ENCODE assay signal across 8 cellular contexts in genomic region chr17:46851029-46851741, GRCh38. TPM values are rescaled to one million over a fixed set of nuclear protein-coding genes. Genes with fewer than 3 reads are reported as not detected.
DNase-seq lines count a peak whose midpoint lies in the region; ATAC-seq and TF ChIP-seq lines count a peak whose summit lies in the region.

A gene with protein sequence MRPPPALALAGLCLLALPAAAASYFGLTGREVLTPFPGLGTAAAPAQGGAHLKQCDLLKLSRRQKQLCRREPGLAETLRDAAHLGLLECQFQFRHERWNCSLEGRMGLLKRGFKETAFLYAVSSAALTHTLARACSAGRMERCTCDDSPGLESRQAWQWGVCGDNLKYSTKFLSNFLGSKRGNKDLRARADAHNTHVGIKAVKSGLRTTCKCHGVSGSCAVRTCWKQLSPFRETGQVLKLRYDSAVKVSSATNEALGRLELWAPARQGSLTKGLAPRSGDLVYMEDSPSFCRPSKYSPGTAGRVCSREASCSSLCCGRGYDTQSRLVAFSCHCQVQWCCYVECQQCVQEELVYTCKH (plus strand): TSS chr17:46851583. CDS start chr17:46851639, 56 bp downstream.

- no peak for TF ChIP-seq EP300 in SK-N-SH (IDR thresholded peaks at IDR 0.05; ENCODE audit: borderline replicate concordance in 1 of 2, low read depth in 1 of 2, low read length in 1 of 2)

- TF ChIP-seq CTCF in SK-N-SH (IDR thresholded peaks at IDR 0.05) (peak; percentile 17; the same call in 1 of the 2 replicates), foreskin fibroblast (IDR thresholded peaks at IDR 0.05; ENCODE audit: low read depth, low read length) (no peak)

- H4K8ac ChIP-seq in trophoblast cell (ENCODE audit: low read depth, low read length): peak within 1 kb of the TSS; percentile 74

- H4K12ac ChIP-seq in trophoblast cell (ENCODE audit: low read depth, low read length): peak within 1 kb of the TSS; percentile 39

- peak within 1 kb of the TSS; percentile 95 for H3K4me2 ChIP-seq in SK-N-SH
- peak within 1 kb of the TSS; percentile 90 for H3K4me2 ChIP-seq in trophoblast cell (ENCODE audit: low read length)
- H3K4me2 ChIP-seq in Karpas-422 (ENCODE audit: low read depth, low read length, poor library complexity, severe bottlenecking): no peak within 1 kb of the TSS

- no peaks in the 10 kb centered on the region for H3K36me3 ChIP-seq in SK-N-SH (replicated peaks in 1 of 2; ENCODE audit: control insufficient read depth in 1 of 2, insufficient read depth in 2 of 2, low read length in 1 of 2)
- H3K36me3 ChIP-seq in trophoblast cell (ENCODE audit: control insufficient read depth in 1 of 2, insufficient read depth in 2 of 2, low read length in 2 of 2): no peaks in the 10 kb centered on the region
- no peaks in the 10 kb centered on the region for H3K36me3 ChIP-seq in Karpas-422 (ENCODE audit: insufficient read depth, low read length)

- no peak for TF ChIP-seq RAD21 in SK-N-SH (IDR thresholded peaks at IDR 0.05; ENCODE audit: low read length)

- H2AK5ac ChIP-seq in trophoblast cell (ENCODE audit: low read length): peak within 1 kb of the TSS; percentile 28

- H3K4me1 ChIP-seq in SK-N-SH (ENCODE audit: control insufficient read depth in 1 of 2, insufficient read depth in 2 of 2, low read depth in 1 of 2, low read length in 1 of 2) (peaks cover 0 to 11% of the 10 kb centered on the region in 2 experiments; a peak in 1 of 4 replicates), trophoblast cell (ENCODE audit: control insufficient read depth in 1 of 2, insufficient read depth in 2 of 2, low read length in 2 of 2) (peaks cover 19 to 20% of the 10 kb centered on the region in 2 experiments), Karpas-422 (ENCODE audit: low read length) (no peaks in the 10 kb centered on the region)

- H4K20me1 ChIP-seq in SK-N-SH (ENCODE audit: insufficient read depth) (no peaks in the 10 kb centered on the region), Karpas-422 (ENCODE audit: insufficient read depth, low read depth, low read length) (no peaks in the 10 kb centered on the region)

- POLR2A ChIA-PET in SK-N-SH (lab: Yijun Ruan, JAX): no interaction called here

- H2BK12ac ChIP-seq in trophoblast cell (ENCODE audit: low read length): peak within 1 kb of the TSS; percentile 55

- 8% methylated on average over 31 of the region's 75 CpGs for WGBS in SK-N-SH (ENCODE audit: low lambda C conversion rate)
- WGBS in trophoblast cell (ENCODE audit: extremely low coverage, insufficient coverage, insufficient read length): no CpG with 5 or more reads among the region's 75 CpGs

- peak; percentile 18 for DNase-seq in activated naive CD4-positive, alpha-beta T cell treated with anti-CD3 and anti-CD28 coated beads, Interleukin-2, amount 50 U/mL, for 16 hours
- DNase-seq in activated naive CD4-positive, alpha-beta T cell treated with Interleukin-2 at 50 U/mL for 16 hours: no peak
- DNase-seq in SK-N-SH: peak; percentile 90
- peak in 1 of 2 donors; percentile 20 for DNase-seq in foreskin fibroblast
- peak in 1 of 2 donors; percentile 45 for DNase-seq in trophoblast cell
- no peak for DNase-seq in Karpas-422
- DNase-seq in SIG-M5 treated with dmso at 0.1 percent for 504 hours (lab: John Stamatoyannopoulos, UW; ENCODE audit: unreplicated experiment): no peak

- H3K4ac ChIP-seq in trophoblast cell (ENCODE audit: low read depth, low read length): peak within 1 kb of the TSS; percentile 16

- H3K9me2 ChIP-seq in SK-N-SH (no peaks in the 10 kb centered on the region), Karpas-422 (replicated peaks; ENCODE audit: insufficient read depth, low read length) (no peaks in the 10 kb centered on the region)

- no peaks in the 10 kb centered on the region for H3K9me3 ChIP-seq in SK-N-SH
- peaks cover 6% of the 10 kb centered on the region for H3K9me3 ChIP-seq in trophoblast cell (ENCODE audit: insufficient read depth, low read depth, low read length)
- no peaks in the 10 kb centered on the region for H3K9me3 ChIP-seq in Karpas-422 (ENCODE audit: low read length)

- H3F3A ChIP-seq in SK-N-SH (replicated peaks; ENCODE audit: insufficient read depth): no peaks in the 10 kb centered on the region

- H3K23ac ChIP-seq in trophoblast cell (ENCODE audit: low read length): no peak within 1 kb of the TSS

- H3K4me3 ChIP-seq in SK-N-SH (ENCODE audit: low read depth in 2 of 2, low read length in 1 of 2) (peak within 1 kb of the TSS; percentile 48 to 58), foreskin fibroblast (ENCODE audit: low read depth in 1 of 2, low read length in 2 of 2) (peak within 1 kb of the TSS; percentile 4 to 28), trophoblast cell (ENCODE audit: low read depth, low read length) (peak within 1 kb of the TSS; percentile 90), Karpas-422 (ENCODE audit: low read length) (no peak within 1 kb of the TSS)

- ATAC-seq in GM21390 (IDR thresholded peaks at IDR 0.05; ENCODE audit: unreplicated experiment): no peak

- H3K9ac ChIP-seq in SK-N-SH: no peak within 1 kb of the TSS
- peak within 1 kb of the TSS; percentile 94 for H3K9ac ChIP-seq in trophoblast cell (ENCODE audit: low read length)
- H3K9ac ChIP-seq in Karpas-422 (ENCODE audit: low read length): no peak within 1 kb of the TSS

- H2AFZ ChIP-seq in SK-N-SH (ENCODE audit: low read depth) (peak within 1 kb of the TSS; percentile 52; the same call in 1 of the 2 replicates), trophoblast cell (ENCODE audit: insufficient read depth, low read length, poor library complexity) (peak within 1 kb of the TSS; percentile 69), Karpas-422 (ENCODE audit: low read length) (no peak within 1 kb of the TSS)

- no peaks in the 10 kb centered on the region for H3K79me2 ChIP-seq in SK-N-SH (ENCODE audit: insufficient read depth)
- H3K79me2 ChIP-seq in trophoblast cell (ENCODE audit: control insufficient read depth, insufficient read depth, low read length, poor library complexity): peaks cover 8% of the 10 kb centered on the region
- no peaks in the 10 kb centered on the region for H3K79me2 ChIP-seq in Karpas-422 (ENCODE audit: low read length)

- peak within 1 kb of the TSS; percentile 81 for H2BK120ac ChIP-seq in trophoblast cell (ENCODE audit: insufficient read depth, low read length, poor library complexity)

- peaks cover 54% of the 10 kb centered on the region for H3K27me3 ChIP-seq in SK-N-SH (ENCODE audit: insufficient read depth)
- H3K27me3 ChIP-seq in trophoblast cell (ENCODE audit: insufficient read depth, low read length): peaks cover 6% of the 10 kb centered on the region
- no peaks in the 10 kb centered on the region for H3K27me3 ChIP-seq in Karpas-422 (ENCODE audit: low read length)

- H3K79me1 ChIP-seq in trophoblast cell (ENCODE audit: low read length): peaks cover 17% of the 10 kb centered on the region

- H3K27ac ChIP-seq in SK-N-SH (ENCODE audit: low read depth in 2 of 2, low read length in 1 of 2) (no peak within 1 kb of the TSS), trophoblast cell (ENCODE audit: low read depth, low read length) (peak within 1 kb of the TSS; percentile 37), Karpas-422 (ENCODE audit: low read length) (no peak within 1 kb of the TSS)

- peak within 1 kb of the TSS; percentile 88 for H4K91ac ChIP-seq in trophoblast cell (ENCODE audit: low read depth, low read length)

- peak within 1 kb of the TSS; percentile 78 for H3K14ac ChIP-seq in trophoblast cell (ENCODE audit: low read length)

- peak within 1 kb of the TSS; percentile 71 for H2BK5ac ChIP-seq in trophoblast cell (ENCODE audit: low read depth, low read length, poor library complexity)

- CTCF ChIA-PET in SK-N-SH (lab: Yijun Ruan, JAX): interaction anchor here (0.9 to 5.6 kb wide), 5 partner anchors 9 to 93 kb away, joined by 3 to 49 read pairs (median 5); no protein-coding TSS in a partner anchor

- H3K18ac ChIP-seq in trophoblast cell (ENCODE audit: low read length): peak within 1 kb of the TSS; percentile 94

TF ChIP-seq in SK-N-SH, 30 proteins besides CTCF, POLR2A, EP300 and RAD21:
- TF ChIP-seq MXI1 (IDR thresholded peaks at IDR 0.05; ENCODE audit: low read depth, low read length) (0 out of 2 replicates have a peak, but pooled peaks have one; percentile 15), TEAD4 (IDR thresholded peaks at IDR 0.05; ENCODE audit: borderline replicate concordance, insufficient read depth) (no peak), EZH2phosphoT487 (IDR thresholded peaks at IDR 0.05; ENCODE audit: borderline replicate concordance, low read depth) (0 out of 2 replicates have a peak, but pooled peaks have one; percentile 19), FOXJ3 (CRISPR knock-in tag; IDR thresholded peaks at IDR 0.05) (no peak)

RNA-seq across cellular contexts. Expression of the gene that starts here (rescaled TPM):
- not detected in 2 replicates for polyA plus RNA-seq in SK-N-SH (2012; rRNA removed)
- polyA plus RNA-seq in SK-N-SH (2012; cell fraction: cytosol; rRNA removed): not detected in 2 replicates
- polyA plus RNA-seq in SK-N-SH (2012; cell fraction: nucleus; rRNA removed): not detected in 2 replicates
- polyA plus RNA-seq in trophoblast cell (2013): 32.1 and 33.5 TPM in 2 replicates
- not detected in 2 replicates for total RNA-seq in Karpas-422 (2014; rRNA removed; shearing (Covaris generic); ENCODE audit: low replicate concordance)

Comparison
In these comparisons a context has a peak if more than half of its experiments do, and no peak if none do; other contexts are left out.
1. Peak in DNase-seq, H3K4me3 ChIP-seq and H3K4me2 ChIP-seq in SK-N-SH; RNA of the gene not detected or under 1 TPM.